12 cellular contexts compared by ENCODE assay signal in genomic region chr7:155291729-155292128, GRCh38.
"Had no signal": no experiment of that assay in that cellular context is flagged by ENCODE, and none has a peak within 500 bp of the region (broad histone marks: within the 10 kb centered on the region; RNA-seq: fewer than 3 reads in every experiment).

No MANE protein-coding gene starts in this region.

- H3K27ac Mint-ChIP-seq: activated CD4-positive, alpha-beta T cell treated with anti-CD3 and anti-CD28 coated beads, Interleukin-2, amount 10 ng/mL, durations not matched to agents 7 days and 5 days; natural killer cell had no signal

- DNase-seq: activated CD4-positive, alpha-beta T cell treated with anti-CD3 and anti-CD28 coated beads, Interleukin-2, amount 10 ng/mL, durations not matched to agents 7 days and 5 days; activated CD4-positive, CD25-positive, alpha-beta regulatory T cell; activated naive CD4-positive, alpha-beta T cell treated with Interleukin-2 at 50 U/mL for 16 hours; foreskin keratinocyte; glutamatergic neuron; hypothalamus; natural killer cell; retina; SK-N-SH; stimulated activated CD4-positive, alpha-beta T cell treated with anti-CD3 and anti-CD28 coated beads, Interleukin-12 subunit alpha, Interleukin-12 subunit beta, amount 100 ng/mL, for 4 hours; T-helper 9 cell had no signal

- H3K27me3 Mint-ChIP-seq: type B pancreatic cell had no signal

- H3K36me3 Mint-ChIP-seq: natural killer cell, type B pancreatic cell had no signal

- H3K9me3 Mint-ChIP-seq: natural killer cell had no signal

- H3K4me3 Mint-ChIP-seq: activated CD4-positive, alpha-beta T cell treated with anti-CD3 and anti-CD28 coated beads, Interleukin-2, amount 10 ng/mL, durations not matched to agents 7 days and 5 days; natural killer cell; type B pancreatic cell had no signal
